ENCODE assay signal across 2 cellular contexts in genomic region chr3:38616658-38617057, GRCh38.
TF ChIP-seq lines count a peak whose summit lies in the region.

No MANE protein-coding gene starts in this region.

TF ChIP-seq in HEK293, 187 proteins besides CTCF, POLR2A, EP300 and RAD21 (continued from another document):
- TF ChIP-seq, protein P1, sequence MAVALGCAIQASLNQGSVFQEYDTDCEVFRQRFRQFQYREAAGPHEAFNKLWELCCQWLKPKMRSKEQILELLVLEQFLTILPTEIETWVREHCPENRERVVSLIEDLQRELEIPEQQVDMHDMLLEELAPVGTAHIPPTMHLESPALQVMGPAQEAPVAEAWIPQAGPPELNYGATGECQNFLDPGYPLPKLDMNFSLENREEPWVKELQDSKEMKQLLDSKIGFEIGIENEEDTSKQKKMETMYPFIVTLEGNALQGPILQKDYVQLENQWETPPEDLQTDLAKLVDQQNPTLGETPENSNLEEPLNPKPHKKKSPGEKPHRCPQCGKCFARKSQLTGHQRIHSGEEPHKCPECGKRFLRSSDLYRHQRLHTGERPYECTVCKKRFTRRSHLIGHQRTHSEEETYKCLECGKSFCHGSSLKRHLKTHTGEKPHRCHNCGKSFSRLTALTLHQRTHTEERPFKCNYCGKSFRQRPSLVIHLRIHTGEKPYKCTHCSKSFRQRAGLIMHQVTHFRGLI (tag by site-specific recombination; IDR thresholded peaks at IDR 0.05) = peak; percentile 72; the same call in 1 of the 2 replicates
- no peak for TF ChIP-seq ZNF335 (tag by site-specific recombination; conservative IDR thresholded peaks at IDR 0.05)

TF ChIP-seq in H1, 55 proteins besides CTCF, POLR2A, EP300 and RAD21 (continued from another document):
- TF ChIP-seq TCF12 (IDR thresholded peaks at IDR 0.05; ENCODE audit: low read depth, low read length) = no peak
- no peak for TF ChIP-seq TAF1 (IDR thresholded peaks at IDR 0.05; ENCODE audit: low read depth, low read length)
- no peak for TF ChIP-seq KDM1A (IDR thresholded peaks at IDR 0.05; ENCODE audit: borderline replicate concordance, low read length)
- no peak for TF ChIP-seq FOSL1 (IDR thresholded peaks at IDR 0.05; ENCODE audit: insufficient read depth, low read depth, low read length)
- TF ChIP-seq, protein P2, sequence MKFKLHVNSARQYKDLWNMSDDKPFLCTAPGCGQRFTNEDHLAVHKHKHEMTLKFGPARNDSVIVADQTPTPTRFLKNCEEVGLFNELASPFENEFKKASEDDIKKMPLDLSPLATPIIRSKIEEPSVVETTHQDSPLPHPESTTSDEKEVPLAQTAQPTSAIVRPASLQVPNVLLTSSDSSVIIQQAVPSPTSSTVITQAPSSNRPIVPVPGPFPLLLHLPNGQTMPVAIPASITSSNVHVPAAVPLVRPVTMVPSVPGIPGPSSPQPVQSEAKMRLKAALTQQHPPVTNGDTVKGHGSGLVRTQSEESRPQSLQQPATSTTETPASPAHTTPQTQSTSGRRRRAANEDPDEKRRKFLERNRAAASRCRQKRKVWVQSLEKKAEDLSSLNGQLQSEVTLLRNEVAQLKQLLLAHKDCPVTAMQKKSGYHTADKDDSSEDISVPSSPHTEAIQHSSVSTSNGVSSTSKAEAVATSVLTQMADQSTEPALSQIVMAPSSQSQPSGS (IDR thresholded peaks at IDR 0.05; ENCODE audit: low read length) = no peak
- no peak for TF ChIP-seq CREB1 (IDR thresholded peaks at IDR 0.05)
- TF ChIP-seq KDM4A (IDR thresholded peaks at IDR 0.05; ENCODE audit: low read depth, low read length, severe bottlenecking) = no peak
- TF ChIP-seq CBX5 (IDR thresholded peaks at IDR 0.05; ENCODE audit: low read depth, low read length) = no peak
- no peak for TF ChIP-seq EGR1 (IDR thresholded peaks at IDR 0.05; ENCODE audit: borderline replicate concordance, low read depth, low read length)
- TF ChIP-seq, protein P3, sequence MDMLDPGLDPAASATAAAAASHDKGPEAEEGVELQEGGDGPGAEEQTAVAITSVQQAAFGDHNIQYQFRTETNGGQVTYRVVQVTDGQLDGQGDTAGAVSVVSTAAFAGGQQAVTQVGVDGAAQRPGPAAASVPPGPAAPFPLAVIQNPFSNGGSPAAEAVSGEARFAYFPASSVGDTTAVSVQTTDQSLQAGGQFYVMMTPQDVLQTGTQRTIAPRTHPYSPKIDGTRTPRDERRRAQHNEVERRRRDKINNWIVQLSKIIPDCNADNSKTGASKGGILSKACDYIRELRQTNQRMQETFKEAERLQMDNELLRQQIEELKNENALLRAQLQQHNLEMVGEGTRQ (IDR thresholded peaks at IDR 0.05; ENCODE audit: low read length) = no peak
- no peak for TF ChIP-seq ATF3 (IDR thresholded peaks at IDR 0.05; ENCODE audit: insufficient read depth, low read depth, low read length)
- no peak for TF ChIP-seq BACH1 (IDR thresholded peaks at IDR 0.05; ENCODE audit: low read length)
- no peak for TF ChIP-seq NANOG (IDR thresholded peaks at IDR 0.05; ENCODE audit: insufficient read depth, low read depth, low read length, poor library complexity, severe bottlenecking)
- TF ChIP-seq CBX8 (IDR thresholded peaks at IDR 0.05; ENCODE audit: borderline replicate concordance, low read depth, low read length) = no peak
- TF ChIP-seq ZNF274 (IDR thresholded peaks at IDR 0.05; ENCODE audit: borderline replicate concordance, extremely low read depth, low read length) = no peak
